27 cellular contexts compared by ENCODE assay signal in genomic region chr5:24397601-24398000, GRCh38.
DNase-seq lines count a peak whose midpoint lies in the region; ATAC-seq and TF ChIP-seq lines count a peak whose summit lies in the region.
"Had no signal": no experiment of that assay in that cellular context is flagged by ENCODE, and none has a peak within 500 bp of the region (broad histone marks: within the 10 kb centered on the region; RNA-seq: fewer than 3 reads in every experiment).

No MANE protein-coding gene starts in this region.

- H4K91ac ChIP-seq in mesenchymal stem cell (ENCODE audit: low read length) = no peak overlapping the region

- H3K4ac ChIP-seq in mesenchymal stem cell (ENCODE audit: low read depth in 1 of 2, low read length in 2 of 2) = peak overlapping the region in 1 of 2 experiments; percentile 67

- peak; percentile 33 for DNase-seq in KBM-7
- peak; percentile 69 for DNase-seq in OCI-LY7 (ENCODE audit: low spot score)
- DNase-seq in mesenchymal stem cell = peak; percentile 29
- no peak for DNase-seq in NOMO-1 treated with DMSO at 0.1 percent for 48 hours (lab: John Stamatoyannopoulos, UW; ENCODE audit: unreplicated experiment)
- DNase-seq in activated CD4-positive, alpha-beta T cell treated with anti-CD3 and anti-CD28 coated beads, Interleukin-2, amount 10 ng/mL, durations not matched to agents 7 days and 5 days = no peak
- no peak for DNase-seq in AG20443 (ENCODE audit: low spot score)
- DNase-seq: CD8-positive, alpha-beta memory T cell; DMS 273 treated with DMSO at 0.1 percent for 48 hours; DMS79; EL; GF-D8; MG63; NCI-H1048; NCI-H1417; NCI-H1694; NCI-H2029 treated with DMSO at 0.1 percent for 48 hours; NCI-H446 treated with DMSO at 0.1 percent for 48 hours; NCI-H526; PC-9; SJCRH30; T-cell had no signal

- no peak for ATAC-seq in HG03045 (IDR thresholded peaks at IDR 0.05; ENCODE audit: unreplicated experiment)
- ATAC-seq: HCT116, K562, Right ventricle myocardium inferior, T-cell had no signal

- CTCF ChIA-PET in OCI-LY7 (lab: Charles Lee; ENCODE audit: unreplicated experiment) = no interaction called here
- CTCF ChIA-PET in activated CD4-positive, alpha-beta T cell treated with anti-CD3 and anti-CD28 coated beads, Interleukin-2, amount 10 ng/mL, durations not matched to agents 7 days and 5 days (lab: Charles Lee) = no interaction called here

- H3K4me3 Mint-ChIP-seq in activated CD4-positive, alpha-beta T cell treated with anti-CD3 and anti-CD28 coated beads, Interleukin-2, amount 10 ng/mL, durations not matched to agents 7 days and 5 days = no peak overlapping the region
- H3K4me3 Mint-ChIP-seq: B cell; CD14-positive monocyte; CD8-positive, alpha-beta memory T cell; T-cell had no signal

- intact Hi-C loops in OCI-LY7 (cut with micrococcal nuclease; ENCODE audit: unreplicated experiment) = no loop called here

- H3K23ac ChIP-seq in mesenchymal stem cell (ENCODE audit: low read length in 2 of 2) = no peak overlapping the region

- H3K27ac ChIP-seq in OCI-LY7 (ENCODE audit: low read depth, low read length, poor library complexity, severe bottlenecking) = peak overlapping the region; percentile 92
- no peak overlapping the region for H3K27ac ChIP-seq in mesenchymal stem cell (ENCODE audit: low read length, poor library complexity, severe bottlenecking)
- H3K27ac ChIP-seq: PC-9, SJCRH30 had no signal

- in situ Hi-C loops in KBM-7 (cut with MboI; ENCODE audit: low pct_unique_long_range_greater_than_20kb, low sequenced_read_pairs) = no loop called here

- H3K79me2 ChIP-seq in OCI-LY7 (ENCODE audit: insufficient read depth, low read depth, low read length) = peaks cover 9% of the 10 kb centered on the region; the same call in 1 of the 2 replicates

- H3K27me3 Mint-ChIP-seq in activated CD4-positive, alpha-beta T cell treated with anti-CD3 and anti-CD28 coated beads, Interleukin-2, amount 10 ng/mL, durations not matched to agents 7 days and 5 days = no peaks in the 10 kb centered on the region
- H3K27me3 Mint-ChIP-seq: B cell; CD8-positive, alpha-beta memory T cell; T-cell had no signal

- no peak for TF ChIP-seq CTCF in OCI-LY7 (conservative IDR thresholded peaks at IDR 0.05; ENCODE audit: low read length)

- peak overlapping the region; percentile 62 for H4K8ac ChIP-seq in mesenchymal stem cell (ENCODE audit: low read length)

- 32% methylated on average over 5 of the region's 6 CpGs for WGBS in mesenchymal stem cell

- H2AFZ ChIP-seq in OCI-LY7 (ENCODE audit: low read length) = peak overlapping the region; percentile 81; the same call in 1 of the 2 replicates
- H2AFZ ChIP-seq in mesenchymal stem cell (ENCODE audit: low read depth, low read length) = peak overlapping the region; percentile 42
- H2AFZ ChIP-seq: PC-9 had no signal

- BruUV-seq in OCI-LY7 (replicated peaks; lab: Mats Ljungman, UMichigan) = no TSS peak

- no peak overlapping the region for H3K27ac Mint-ChIP-seq in activated CD4-positive, alpha-beta T cell treated with anti-CD3 and anti-CD28 coated beads, Interleukin-2, amount 10 ng/mL, durations not matched to agents 7 days and 5 days
- H3K27ac Mint-ChIP-seq: B cell; CD14-positive monocyte; CD8-positive, alpha-beta memory T cell; T-cell had no signal

- no peaks in the 10 kb centered on the region for H4K20me1 ChIP-seq in OCI-LY7 (ENCODE audit: insufficient read depth, low read length)

- H3K9me3 ChIP-seq in OCI-LY7 (ENCODE audit: low read length) = peaks cover 19% of the 10 kb centered on the region; the same call in 1 of the 2 replicates
- peaks cover 5% of the 10 kb centered on the region for H3K9me3 ChIP-seq in mesenchymal stem cell (ENCODE audit: control insufficient read depth, low read length)
- H3K9me3 ChIP-seq: MG63, SJCRH30 had no signal

- H2BK5ac ChIP-seq in mesenchymal stem cell (ENCODE audit: low read depth, low read length, poor library complexity, severe bottlenecking) = no peak overlapping the region

- no peaks in the 10 kb centered on the region for H3K27me3 ChIP-seq in mesenchymal stem cell (ENCODE audit: control insufficient read depth in 1 of 2, insufficient read depth in 1 of 2, low read length in 2 of 2)
- H3K27me3 ChIP-seq: MG63, SJCRH30 had no signal

- H3K9ac ChIP-seq in mesenchymal stem cell (ENCODE audit: low read length) = no peak overlapping the region

- no peak overlapping the region for H2AK5ac ChIP-seq in mesenchymal stem cell (ENCODE audit: low read length, severe bottlenecking)

- H3K14ac ChIP-seq in mesenchymal stem cell (ENCODE audit: low read length in 2 of 2) = no peak overlapping the region

- H3K9me3 Mint-ChIP-seq in activated CD4-positive, alpha-beta T cell treated with anti-CD3 and anti-CD28 coated beads, Interleukin-2, amount 10 ng/mL, durations not matched to agents 7 days and 5 days = peaks cover 18% of the 10 kb centered on the region

- H3K36me3 Mint-ChIP-seq in activated CD4-positive, alpha-beta T cell treated with anti-CD3 and anti-CD28 coated beads, Interleukin-2, amount 10 ng/mL, durations not matched to agents 7 days and 5 days (ENCODE audit: low read depth) = no peaks in the 10 kb centered on the region
- H3K36me3 Mint-ChIP-seq: CD14-positive monocyte; CD8-positive, alpha-beta memory T cell; T-cell had no signal

- no peak overlapping the region for H2BK12ac ChIP-seq in mesenchymal stem cell (ENCODE audit: low read length in 2 of 2)

- no peaks in the 10 kb centered on the region for H3K9me2 ChIP-seq in OCI-LY7 (ENCODE audit: insufficient read depth, low read length)

- H2BK15ac ChIP-seq in mesenchymal stem cell (ENCODE audit: low read depth, poor library complexity, severe bottlenecking) = no peak overlapping the region

- H3K4me3 ChIP-seq in OCI-LY7 (ENCODE audit: low read depth, low read length, poor library complexity, severe bottlenecking) (peak overlapping the region; percentile 48), mesenchymal stem cell (ENCODE audit: insufficient read depth in 1 of 2, low read depth in 1 of 2, low read length in 2 of 2) (no peak overlapping the region)
- H3K4me3 ChIP-seq: K562, MG63, PC-9, SJCRH30 had no signal

- POLR2A ChIA-PET in OCI-LY7 (lab: Charles Lee) = no interaction called here
- POLR2A ChIA-PET in activated CD4-positive, alpha-beta T cell treated with anti-CD3 and anti-CD28 coated beads, Interleukin-2, amount 10 ng/mL, durations not matched to agents 7 days and 5 days (lab: Charles Lee) = no interaction called here

- H3K79me1 ChIP-seq in mesenchymal stem cell (replicated peaks; ENCODE audit: low read length, poor library complexity, severe bottlenecking) = no peaks in the 10 kb centered on the region

- H3K4me2 ChIP-seq in OCI-LY7 (ENCODE audit: low read length) (peak overlapping the region; percentile 70), mesenchymal stem cell (ENCODE audit: low read length, poor library complexity, severe bottlenecking) (no peak overlapping the region)
- H3K4me2 ChIP-seq: PC-9 had no signal

- H3K36me3 ChIP-seq in OCI-LY7 (ENCODE audit: insufficient read depth, low read length) (peaks cover 8% of the 10 kb centered on the region), mesenchymal stem cell (ENCODE audit: control insufficient read depth in 1 of 2, insufficient read depth in 2 of 2, low read depth in 1 of 2, low read length in 2 of 2) (no peaks in the 10 kb centered on the region)
- H3K36me3 ChIP-seq: MG63, SJCRH30 had no signal

- no peak overlapping the region for H2BK120ac ChIP-seq in mesenchymal stem cell (ENCODE audit: low read depth, low read length)

- peak overlapping the region in 1 of 2 experiments; percentile 66 for H3K18ac ChIP-seq in mesenchymal stem cell (ENCODE audit: low read depth in 1 of 2, low read length in 2 of 2)

- no peaks in the 10 kb centered on the region for H3K4me1 Mint-ChIP-seq in activated CD4-positive, alpha-beta T cell treated with anti-CD3 and anti-CD28 coated beads, Interleukin-2, amount 10 ng/mL, durations not matched to agents 7 days and 5 days
- H3K4me1 Mint-ChIP-seq: B cell; CD14-positive monocyte; CD8-positive, alpha-beta memory T cell; T-cell had no signal

- peaks cover 31% of the 10 kb centered on the region for H3K4me1 ChIP-seq in OCI-LY7 (ENCODE audit: insufficient read depth, low read length, poor library complexity, severe bottlenecking)
- no peaks in the 10 kb centered on the region for H3K4me1 ChIP-seq in mesenchymal stem cell (ENCODE audit: control insufficient read depth, insufficient read depth, low read depth, low read length)
- H3K4me1 ChIP-seq: SJCRH30 had no signal

Comparison
In these comparisons a context has a peak if more than half of its experiments do, and no peak if none do; other contexts are left out.
1. DNase-seq: peak in KBM-7 (single experiment), OCI-LY7 (single experiment) and mesenchymal stem cell (single experiment); none in NOMO-1 treated with DMSO at 0.1 percent for 48 hours (single experiment), activated CD4-positive, alpha-beta T cell treated with anti-CD3 and anti-CD28 coated beads, Interleukin-2, amount 10 ng/mL, durations not matched to agents 7 days and 5 days (single experiment) and AG20443 (single experiment).